ENCODE assay signal across 29 cellular contexts in the genomic region with DNA sequence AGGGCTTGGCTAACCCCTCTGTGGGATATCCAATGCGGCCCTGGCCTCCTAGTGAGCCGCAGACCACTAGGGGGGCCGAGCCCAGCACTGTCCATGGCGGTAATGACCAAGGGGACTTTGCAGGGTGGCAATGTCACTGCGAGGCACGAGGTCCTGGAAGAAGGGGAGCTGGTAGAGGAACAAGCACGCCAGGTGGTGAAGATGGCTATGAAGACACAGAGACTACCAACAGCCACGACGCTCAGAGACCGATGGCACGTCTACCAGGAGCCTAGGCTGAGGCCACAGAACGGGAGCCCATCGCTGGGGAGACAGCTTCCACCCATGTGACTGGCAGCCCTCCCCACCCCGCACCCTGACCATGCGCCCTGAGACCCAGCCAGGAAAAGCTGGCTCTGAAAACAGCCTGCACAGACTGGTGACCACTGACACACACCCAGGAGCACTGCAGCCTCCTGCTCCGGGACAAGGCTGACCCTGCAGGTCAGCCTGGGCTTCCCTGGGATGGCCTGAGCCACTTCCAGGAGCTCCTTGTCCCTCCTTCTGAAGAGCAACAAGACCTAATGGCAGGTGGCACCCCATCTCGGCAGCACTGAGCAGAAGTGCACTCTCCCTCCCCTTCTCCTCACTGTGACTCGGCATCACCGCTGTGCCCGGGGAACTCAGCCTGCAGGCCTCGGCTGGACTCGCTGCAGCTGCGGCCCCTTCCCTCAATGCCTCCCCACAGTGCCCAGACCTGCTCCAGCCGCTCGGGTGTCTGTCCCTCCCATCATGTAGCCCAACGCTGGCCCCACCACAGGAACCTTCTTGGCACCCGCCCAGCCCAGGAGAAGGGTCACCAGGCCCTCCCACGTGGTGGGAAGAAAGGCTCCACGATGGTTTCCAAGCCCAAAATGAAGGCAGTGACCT. TPM values are rescaled to one million over a fixed set of nuclear protein-coding genes. Genes with fewer than 3 reads are reported as not detected.
"Had no signal": no experiment of that assay in that cellular context is flagged by ENCODE, and none has a peak within 500 bp of the region (broad histone marks: within the 10 kb centered on the region; RNA-seq: fewer than 3 reads in every experiment).

No MANE protein-coding gene starts in this region.

- H3K9me3 ChIP-seq: neutrophil, pancreas, psoas muscle, sigmoid colon, stomach, thoracic aorta, thyroid gland, tibial nerve, upper lobe of left lung, vagina had no signal

- H2AFZ ChIP-seq: neural progenitor cell had no signal

- H3K27ac ChIP-seq: neural progenitor cell, neutrophil, pancreas, psoas muscle, sigmoid colon, stomach, thoracic aorta, thyroid gland, tibial nerve, upper lobe of left lung, vagina had no signal

- H3K36me3 ChIP-seq: neural progenitor cell, neutrophil, pancreas, sigmoid colon, stomach, thoracic aorta, thyroid gland, tibial nerve, upper lobe of left lung, vagina had no signal

- H3K9me3 Mint-ChIP-seq: naive B cell; naive thymus-derived CD8-positive, alpha-beta T cell; natural killer cell treated with Interleukin-12 subunit alpha and Interleukin-12 subunit beta and Interleukin-15 and Interleukin-18, amount 100 ng/mL, for 72 hours; nephron progenitor cell; neural progenitor cell; stimulated activated effector memory CD8-positive, alpha-beta T cell treated with anti-CD3 and anti-CD28 coated beads, Interleukin-12 subunit alpha, Interleukin-12 subunit beta, amount 100 ng/mL, for 72 hours; stimulated activated naive B cell treated with anti-CD40 and anti-IgM and Interleukin-4, amounts not matched to agents 10 μg/mL and 1 μg/mL and 100 μg/mL, for 72 hours; stimulated activated naive CD8-positive, alpha-beta T cell treated with anti-CD3 and anti-CD28 coated beads, Interleukin-15, Interleukin-2, amounts not matched to agents 100 ng/mL and 50 ng/mL, for 24 hours had no signal

- H3K36me3 Mint-ChIP-seq: naive B cell; naive thymus-derived CD8-positive, alpha-beta T cell; natural killer cell treated with Interleukin-12 subunit alpha and Interleukin-12 subunit beta and Interleukin-15 and Interleukin-18, amount 100 ng/mL, for 72 hours; neural progenitor cell; stimulated activated effector memory CD8-positive, alpha-beta T cell treated with anti-CD3 and anti-CD28 coated beads, Interleukin-12 subunit alpha, Interleukin-12 subunit beta, amount 100 ng/mL, for 72 hours; stimulated activated naive B cell treated with anti-CD40 and anti-IgM and Interleukin-4, amounts not matched to agents 10 μg/mL and 1 μg/mL and 100 μg/mL, for 72 hours had no signal

- ATAC-seq: naive thymus-derived CD8-positive, alpha-beta T cell; pancreas; psoas muscle; right cardiac atrium; stimulated activated effector memory CD8-positive, alpha-beta T cell treated with anti-CD3 and anti-CD28 coated beads, Interleukin-12 subunit alpha, Interleukin-12 subunit beta, amount 100 ng/mL, for 72 hours; stimulated activated naive B cell treated with anti-CD40 and anti-IgM and Interleukin-4, amounts not matched to agents 10 μg/mL and 1 μg/mL and 100 μg/mL, for 72 hours had no signal

- H3K4me3 Mint-ChIP-seq: naive B cell; naive thymus-derived CD8-positive, alpha-beta T cell; natural killer cell treated with Interleukin-12 subunit alpha and Interleukin-12 subunit beta and Interleukin-15 and Interleukin-18, amount 100 ng/mL, for 72 hours; nephron progenitor cell; neural progenitor cell; stimulated activated effector memory CD8-positive, alpha-beta T cell treated with anti-CD3 and anti-CD28 coated beads, Interleukin-12 subunit alpha, Interleukin-12 subunit beta, amount 100 ng/mL, for 72 hours; stimulated activated naive B cell treated with anti-CD40 and anti-IgM and Interleukin-4, amounts not matched to agents 10 μg/mL and 1 μg/mL and 100 μg/mL, for 72 hours; stimulated activated naive CD8-positive, alpha-beta T cell treated with anti-CD3 and anti-CD28 coated beads, Interleukin-15, Interleukin-2, amounts not matched to agents 100 ng/mL and 50 ng/mL, for 24 hours had no signal

- H3K27ac Mint-ChIP-seq: naive B cell; naive thymus-derived CD8-positive, alpha-beta T cell; natural killer cell treated with Interleukin-12 subunit alpha and Interleukin-12 subunit beta and Interleukin-15 and Interleukin-18, amount 100 ng/mL, for 72 hours; nephron progenitor cell; neural progenitor cell; progenitor cell of endocrine pancreas; stimulated activated effector memory CD8-positive, alpha-beta T cell treated with anti-CD3 and anti-CD28 coated beads, Interleukin-12 subunit alpha, Interleukin-12 subunit beta, amount 100 ng/mL, for 72 hours; stimulated activated naive B cell treated with anti-CD40 and anti-IgM and Interleukin-4, amounts not matched to agents 10 μg/mL and 1 μg/mL and 100 μg/mL, for 72 hours; stimulated activated naive CD8-positive, alpha-beta T cell treated with anti-CD3 and anti-CD28 coated beads, Interleukin-15, Interleukin-2, amounts not matched to agents 100 ng/mL and 50 ng/mL, for 24 hours had no signal

- H3K27me3 ChIP-seq: neural progenitor cell, pancreas, thyroid gland, vagina had no signal

- H3K4me2 ChIP-seq: neural progenitor cell had no signal

- H3K9ac ChIP-seq: neural progenitor cell had no signal

- H3K4me1 ChIP-seq: pancreas, psoas muscle, sigmoid colon, stomach, thyroid gland, tibial nerve, upper lobe of left lung, vagina had no signal

- H3K4me1 Mint-ChIP-seq: naive B cell; naive thymus-derived CD8-positive, alpha-beta T cell; stimulated activated effector memory CD8-positive, alpha-beta T cell treated with anti-CD3 and anti-CD28 coated beads, Interleukin-12 subunit alpha, Interleukin-12 subunit beta, amount 100 ng/mL, for 72 hours; stimulated activated naive B cell treated with anti-CD40 and anti-IgM and Interleukin-4, amounts not matched to agents 10 μg/mL and 1 μg/mL and 100 μg/mL, for 72 hours had no signal

- FAIRE-seq: pancreas, small intestine, urothelium cell line had no signal

- DNase-seq: naive B cell; naive thymus-derived CD8-positive, alpha-beta T cell; nephron progenitor cell; nucleus accumbens; pancreas; psoas muscle; right cardiac atrium; sigmoid colon; small intestine; stimulated activated CD4-positive, alpha-beta T cell treated with anti-CD3 and anti-CD28 coated beads, Interleukin-15, amount 100 ng/mL, for 24 hours; stimulated activated CD4-positive, alpha-beta T cell treated with anti-CD3 and anti-CD28 coated beads, Interleukin-2, amount 100 ng/mL, for 24 hours; stimulated activated CD4-positive, alpha-beta T cell treated with anti-CD3 and anti-CD28 coated beads, Interleukin-2, amount 100 ng/mL, for 48 hours; stimulated activated CD4-positive, alpha-beta T cell treated with anti-CD3 and anti-CD28 coated beads, Interleukin-4, amount 100 ng/mL, for 24 hours; stimulated activated naive B cell treated with anti-CD40 and anti-IgM and Interleukin-4, amounts not matched to agents 10 μg/mL and 1 μg/mL and 100 μg/mL, for 72 hours; stimulated activated naive CD4-positive, alpha-beta T cell treated with Interleukin-2 at 50 U/mL for 16 hours; stomach; thyroid gland; trophoblast cell had no signal

- H3K4me3 ChIP-seq: neural progenitor cell, pancreas, psoas muscle, sigmoid colon, stomach, thoracic aorta, thyroid gland, tibial nerve, upper lobe of left lung, vagina had no signal

RNA-seq across cellular contexts. Expression of a gene that starts 56.9 kb away (rescaled TPM):
- total RNA-seq: vagina had no signal
